In genomic region chr16:57810197-57811024, GRCh38 we compare ENCODE assay signal across 1 cellular context.
TF ChIP-seq lines count a peak whose summit lies in the region.

No MANE protein-coding gene starts in this region.

TF ChIP-seq in HepG2, 621 proteins besides CTCF, POLR2A, EP300 and RAD21 (continued from another document and continues in another):
- TF ChIP-seq SMARCE1 (IDR thresholded peaks at IDR 0.05; ENCODE audit: borderline replicate concordance) (no peak), ZFP36L1 (CRISPR knock-in tag; IDR thresholded peaks at IDR 0.05) (peak; percentile 84; the same call in 1 of the 2 replicates), KDM5A (IDR thresholded peaks at IDR 0.05; ENCODE audit: borderline replicate concordance, low read length) (no peak), ELF4 (CRISPR knock-in tag; IDR thresholded peaks at IDR 0.05; ENCODE audit: borderline replicate concordance) (peak; percentile 78; the same call in 1 of the 2 replicates), ZC3H13 (CRISPR knock-in tag; IDR thresholded peaks at IDR 0.05) (no peak), RFX1 (IDR thresholded peaks at IDR 0.05) (no peak), MEIS2 (CRISPR knock-in tag; IDR thresholded peaks at IDR 0.05) (peak; percentile 90; the same call in 1 of the 2 replicates), NONO (IDR thresholded peaks at IDR 0.05) (no peak), NONO (CRISPR knock-in tag; conservative IDR thresholded peaks at IDR 0.05) (0 out of 2 replicates have a peak, but pooled peaks have one; percentile 16), ZNF639 (CRISPR knock-in tag; conservative IDR thresholded peaks at IDR 0.05) (peak; percentile 43; the same call in 1 of the 2 replicates), ZNF737 (CRISPR knock-in tag; IDR thresholded peaks at IDR 0.05; ENCODE audit: borderline replicate concordance) (no peak), SRSF4 (IDR thresholded peaks at IDR 0.05; ENCODE audit: low read depth, low read length, poor library complexity, severe bottlenecking) (no peak), ADNP (CRISPR knock-in tag; IDR thresholded peaks at IDR 0.05) (peak; percentile 74; the same call in 1 of the 2 replicates), SAP130 (CRISPR knock-in tag; IDR thresholded peaks at IDR 0.05; ENCODE audit: low read depth) (peak; percentile 95), ZNF230 (CRISPR knock-in tag; IDR thresholded peaks at IDR 0.05) (0 out of 2 replicates have a peak, but pooled peaks have one; percentile 45), PRMT3 (CRISPR knock-in tag; IDR thresholded peaks at IDR 0.05; ENCODE audit: borderline replicate concordance, low read depth) (no peak), ZNF318 (CRISPR knock-in tag; IDR thresholded peaks at IDR 0.05) (no peak), PHB2 (IDR thresholded peaks at IDR 0.05; ENCODE audit: partially characterized antibody) (no peak), ZNF572 (CRISPR knock-in tag; IDR thresholded peaks at IDR 0.05) (no peak), ZSCAN29 (CRISPR knock-in tag; conservative IDR thresholded peaks at IDR 0.05) (peak; percentile 60; the same call in 1 of the 2 replicates), ZNF740 (CRISPR knock-in tag; IDR thresholded peaks at IDR 0.05) (no peak), ZNF235 (CRISPR knock-in tag; IDR thresholded peaks at IDR 0.05; ENCODE audit: borderline replicate concordance) (no peak), ZNF20 (CRISPR knock-in tag; IDR thresholded peaks at IDR 0.05) (no peak), SOX6 (IDR thresholded peaks at IDR 0.05) (no peak), SOX6 (CRISPR knock-in tag; IDR thresholded peaks at IDR 0.05) (peak; percentile 87), TBX2 (CRISPR knock-in tag; IDR thresholded peaks at IDR 0.05; ENCODE audit: borderline replicate concordance) (peak; percentile 99), XRCC5 (optimal IDR thresholded peaks at IDR 0.05; ENCODE audit: low read length) (peak; percentile 24), NFIC (IDR thresholded peaks at IDR 0.05; ENCODE audit: low read length) (no peak), SMC3 (IDR thresholded peaks at IDR 0.05; ENCODE audit: low read length) (no peak), ATF4 (CRISPR knock-in tag; IDR thresholded peaks at IDR 0.05) (peak in 1 of 2 experiments; percentile 80; a peak in 1 of 4 replicates), ZNF816 (CRISPR knock-in tag; IDR thresholded peaks at IDR 0.05; ENCODE audit: borderline replicate concordance) (peak; percentile 68; the same call in 1 of the 2 replicates), SIX1 (CRISPR knock-in tag; IDR thresholded peaks at IDR 0.05; ENCODE audit: borderline replicate concordance) (peak; percentile 19; the same call in 1 of the 2 replicates)
- TF ChIP-seq, protein P1, sequence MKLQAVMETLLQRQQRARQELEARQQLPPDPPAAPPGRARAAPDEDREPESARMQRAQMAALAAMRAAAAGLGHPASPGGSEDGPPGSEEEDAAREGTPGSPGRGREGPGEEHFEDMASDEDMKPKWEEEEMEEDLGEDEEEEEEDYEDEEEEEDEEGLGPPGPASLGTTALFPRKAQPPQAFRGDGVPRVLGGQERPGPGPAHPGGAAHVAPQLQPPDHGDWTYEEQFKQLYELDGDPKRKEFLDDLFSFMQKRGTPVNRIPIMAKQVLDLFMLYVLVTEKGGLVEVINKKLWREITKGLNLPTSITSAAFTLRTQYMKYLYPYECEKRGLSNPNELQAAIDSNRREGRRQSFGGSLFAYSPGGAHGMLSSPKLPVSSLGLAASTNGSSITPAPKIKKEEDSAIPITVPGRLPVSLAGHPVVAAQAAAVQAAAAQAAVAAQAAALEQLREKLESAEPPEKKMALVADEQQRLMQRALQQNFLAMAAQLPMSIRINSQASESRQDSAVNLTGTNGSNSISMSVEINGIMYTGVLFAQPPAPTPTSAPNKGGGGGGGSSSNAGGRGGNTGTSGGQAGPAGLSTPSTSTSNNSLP (IDR thresholded peaks at IDR 0.05; ENCODE audit: low read depth, low read length), result no peak
- TF ChIP-seq, protein P2, sequence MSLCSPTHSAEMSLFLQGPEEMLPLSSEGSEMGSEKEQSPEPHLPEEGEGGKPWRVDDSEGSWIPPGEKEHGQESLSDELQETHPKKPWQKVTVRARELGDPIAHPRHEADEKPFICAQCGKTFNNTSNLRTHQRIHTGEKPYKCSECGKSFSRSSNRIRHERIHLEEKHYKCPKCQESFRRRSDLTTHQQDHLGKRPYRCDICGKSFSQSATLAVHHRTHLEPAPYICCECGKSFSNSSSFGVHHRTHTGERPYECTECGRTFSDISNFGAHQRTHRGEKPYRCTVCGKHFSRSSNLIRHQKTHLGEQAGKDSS (CRISPR knock-in tag; IDR thresholded peaks at IDR 0.05; ENCODE audit: borderline replicate concordance, low read depth), result peak; percentile 93
- TF ChIP-seq, protein P3, sequence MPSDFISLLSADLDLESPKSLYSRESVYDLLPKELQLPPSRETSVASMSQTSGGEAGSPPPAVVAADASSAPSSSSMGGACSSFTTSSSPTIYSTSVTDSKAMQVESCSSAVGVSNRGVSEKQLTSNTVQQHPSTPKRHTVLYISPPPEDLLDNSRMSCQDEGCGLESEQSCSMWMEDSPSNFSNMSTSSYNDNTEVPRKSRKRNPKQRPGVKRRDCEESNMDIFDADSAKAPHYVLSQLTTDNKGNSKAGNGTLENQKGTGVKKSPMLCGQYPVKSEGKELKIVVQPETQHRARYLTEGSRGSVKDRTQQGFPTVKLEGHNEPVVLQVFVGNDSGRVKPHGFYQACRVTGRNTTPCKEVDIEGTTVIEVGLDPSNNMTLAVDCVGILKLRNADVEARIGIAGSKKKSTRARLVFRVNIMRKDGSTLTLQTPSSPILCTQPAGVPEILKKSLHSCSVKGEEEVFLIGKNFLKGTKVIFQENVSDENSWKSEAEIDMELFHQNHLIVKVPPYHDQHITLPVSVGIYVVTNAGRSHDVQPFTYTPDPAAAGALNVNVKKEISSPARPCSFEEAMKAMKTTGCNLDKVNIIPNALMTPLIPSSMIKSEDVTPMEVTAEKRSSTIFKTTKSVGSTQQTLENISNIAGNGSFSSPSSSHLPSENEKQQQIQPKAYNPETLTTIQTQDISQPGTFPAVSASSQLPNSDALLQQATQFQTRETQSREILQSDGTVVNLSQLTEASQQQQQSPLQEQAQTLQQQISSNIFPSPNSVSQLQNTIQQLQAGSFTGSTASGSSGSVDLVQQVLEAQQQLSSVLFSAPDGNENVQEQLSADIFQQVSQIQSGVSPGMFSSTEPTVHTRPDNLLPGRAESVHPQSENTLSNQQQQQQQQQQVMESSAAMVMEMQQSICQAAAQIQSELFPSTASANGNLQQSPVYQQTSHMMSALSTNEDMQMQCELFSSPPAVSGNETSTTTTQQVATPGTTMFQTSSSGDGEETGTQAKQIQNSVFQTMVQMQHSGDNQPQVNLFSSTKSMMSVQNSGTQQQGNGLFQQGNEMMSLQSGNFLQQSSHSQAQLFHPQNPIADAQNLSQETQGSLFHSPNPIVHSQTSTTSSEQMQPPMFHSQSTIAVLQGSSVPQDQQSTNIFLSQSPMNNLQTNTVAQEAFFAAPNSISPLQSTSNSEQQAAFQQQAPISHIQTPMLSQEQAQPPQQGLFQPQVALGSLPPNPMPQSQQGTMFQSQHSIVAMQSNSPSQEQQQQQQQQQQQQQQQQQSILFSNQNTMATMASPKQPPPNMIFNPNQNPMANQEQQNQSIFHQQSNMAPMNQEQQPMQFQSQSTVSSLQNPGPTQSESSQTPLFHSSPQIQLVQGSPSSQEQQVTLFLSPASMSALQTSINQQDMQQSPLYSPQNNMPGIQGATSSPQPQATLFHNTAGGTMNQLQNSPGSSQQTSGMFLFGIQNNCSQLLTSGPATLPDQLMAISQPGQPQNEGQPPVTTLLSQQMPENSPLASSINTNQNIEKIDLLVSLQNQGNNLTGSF (CRISPR knock-in tag; IDR thresholded peaks at IDR 0.05), result no peak
- TF ChIP-seq, protein P4, sequence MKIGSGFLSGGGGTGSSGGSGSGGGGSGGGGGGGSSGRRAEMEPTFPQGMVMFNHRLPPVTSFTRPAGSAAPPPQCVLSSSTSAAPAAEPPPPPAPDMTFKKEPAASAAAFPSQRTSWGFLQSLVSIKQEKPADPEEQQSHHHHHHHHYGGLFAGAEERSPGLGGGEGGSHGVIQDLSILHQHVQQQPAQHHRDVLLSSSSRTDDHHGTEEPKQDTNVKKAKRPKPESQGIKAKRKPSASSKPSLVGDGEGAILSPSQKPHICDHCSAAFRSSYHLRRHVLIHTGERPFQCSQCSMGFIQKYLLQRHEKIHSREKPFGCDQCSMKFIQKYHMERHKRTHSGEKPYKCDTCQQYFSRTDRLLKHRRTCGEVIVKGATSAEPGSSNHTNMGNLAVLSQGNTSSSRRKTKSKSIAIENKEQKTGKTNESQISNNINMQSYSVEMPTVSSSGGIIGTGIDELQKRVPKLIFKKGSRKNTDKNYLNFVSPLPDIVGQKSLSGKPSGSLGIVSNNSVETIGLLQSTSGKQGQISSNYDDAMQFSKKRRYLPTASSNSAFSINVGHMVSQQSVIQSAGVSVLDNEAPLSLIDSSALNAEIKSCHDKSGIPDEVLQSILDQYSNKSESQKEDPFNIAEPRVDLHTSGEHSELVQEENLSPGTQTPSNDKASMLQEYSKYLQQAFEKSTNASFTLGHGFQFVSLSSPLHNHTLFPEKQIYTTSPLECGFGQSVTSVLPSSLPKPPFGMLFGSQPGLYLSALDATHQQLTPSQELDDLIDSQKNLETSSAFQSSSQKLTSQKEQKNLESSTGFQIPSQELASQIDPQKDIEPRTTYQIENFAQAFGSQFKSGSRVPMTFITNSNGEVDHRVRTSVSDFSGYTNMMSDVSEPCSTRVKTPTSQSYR (CRISPR knock-in tag; IDR thresholded peaks at IDR 0.05; ENCODE audit: borderline replicate concordance), result no peak
- TF ChIP-seq, protein P5, sequence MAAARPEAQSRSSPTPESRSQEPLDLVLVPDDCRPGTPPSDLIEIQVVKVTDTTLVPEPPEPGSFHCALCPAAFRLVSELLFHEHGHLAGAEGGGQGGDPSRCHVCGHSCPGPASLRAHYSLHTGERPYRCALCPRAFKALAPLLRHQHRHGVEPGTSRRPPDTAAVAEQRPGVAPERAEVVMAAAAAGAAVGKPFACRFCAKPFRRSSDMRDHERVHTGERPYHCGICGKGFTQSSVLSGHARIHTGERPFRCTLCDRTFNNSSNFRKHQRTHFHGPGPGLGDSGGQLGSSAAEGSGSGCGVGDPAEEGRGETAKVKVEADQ (CRISPR knock-in tag; IDR thresholded peaks at IDR 0.05; ENCODE audit: borderline replicate concordance), result no peak
